ENCODE assay signal across 21 cellular contexts in genomic region chr1:230852959-230853358, GRCh38.
"Had no signal": no experiment of that assay in that cellular context is flagged by ENCODE, and none has a peak within 500 bp of the region (broad histone marks: within the 10 kb centered on the region; RNA-seq: fewer than 3 reads in every experiment).

No MANE protein-coding gene starts in this region.

- DNase-seq: activated B cell treated with CpG ODN at 0.5 μM for 24 hours; activated CD4-positive, alpha-beta T cell treated with anti-CD3 and anti-CD28 coated beads for 36 hours; activated CD4-positive, alpha-beta T cell treated with anti-CD3 and anti-CD28 coated beads, Interleukin-2, amount 50 U/mL, for 4 hours; activated CD8-positive, alpha-beta memory T cell treated with anti-CD3 and anti-CD28 coated beads for 24 hours; activated CD8-positive, alpha-beta memory T cell treated with anti-CD3 and anti-CD28 coated beads, Interleukin-2, amount 50 U/mL, for 4 hours; activated naive CD4-positive, alpha-beta T cell; activated T-cell treated with anti-CD3 and anti-CD28 coated beads, Interleukin-2, amount 50 U/mL, for 24 hours; cortex of kidney; foreskin fibroblast; kidney; lower lobe of right lung; naive thymus-derived CD8-positive, alpha-beta T cell; small intestine; stimulated activated CD4-positive, alpha-beta T cell treated with anti-CD3 and anti-CD28 coated beads, Interleukin-2, amount 100 ng/mL, for 24 hours; stomach; T-cell; upper lobe of left lung had no signal

- H3K27ac Mint-ChIP-seq: activated B cell treated with CpG ODN at 0.5 μM for 24 hours; activated CD4-positive, alpha-beta T cell treated with anti-CD3 and anti-CD28 coated beads for 36 hours; activated naive CD8-positive, alpha-beta T cell; activated T-cell treated with anti-CD3 and anti-CD28 coated beads, Interleukin-2, amount 50 U/mL, for 24 hours; activated T-helper 2 cell treated with anti-CD3 and anti-CD28 coated beads, Interferon-gamma antibody, Interleukin-2, Interleukin-4, amounts not matched to agents 10 μg/mL and 5 μg/mL and 100 μg/mL, durations not matched to agents 14 hours and 24 hours and 36 hours; stimulated activated effector memory CD8-positive, alpha-beta T cell treated with anti-CD3 and anti-CD28 coated beads, Interleukin-12 subunit alpha, Interleukin-12 subunit beta, amount 100 ng/mL, for 72 hours; T-cell had no signal

- H3K4me3 ChIP-seq: lower lobe of right lung, stomach, upper lobe of left lung had no signal

- H3K36me3 Mint-ChIP-seq: stimulated activated effector memory CD8-positive, alpha-beta T cell treated with anti-CD3 and anti-CD28 coated beads, Interleukin-12 subunit alpha, Interleukin-12 subunit beta, amount 100 ng/mL, for 72 hours had no signal

- H3K9me3 Mint-ChIP-seq: activated B cell treated with CpG ODN at 0.5 μM for 24 hours; activated T-cell treated with anti-CD3 and anti-CD28 coated beads, Interleukin-2, amount 50 U/mL, for 24 hours; activated T-helper 2 cell treated with anti-CD3 and anti-CD28 coated beads, Interferon-gamma antibody, Interleukin-2, Interleukin-4, amounts not matched to agents 10 μg/mL and 5 μg/mL and 100 μg/mL, durations not matched to agents 14 hours and 24 hours and 36 hours; naive thymus-derived CD8-positive, alpha-beta T cell; stimulated activated effector memory CD8-positive, alpha-beta T cell treated with anti-CD3 and anti-CD28 coated beads, Interleukin-12 subunit alpha, Interleukin-12 subunit beta, amount 100 ng/mL, for 72 hours; T-cell had no signal

- H2AFZ ChIP-seq: parathyroid adenoma had no signal

- H3K9ac ChIP-seq: parathyroid adenoma had no signal

- H3K4me3 Mint-ChIP-seq: activated B cell treated with CpG ODN at 0.5 μM for 24 hours; activated CD4-positive, alpha-beta T cell treated with anti-CD3 and anti-CD28 coated beads for 36 hours; activated naive CD8-positive, alpha-beta T cell; activated T-cell treated with anti-CD3 and anti-CD28 coated beads, Interleukin-2, amount 50 U/mL, for 24 hours; naive thymus-derived CD8-positive, alpha-beta T cell; stimulated activated effector memory CD8-positive, alpha-beta T cell treated with anti-CD3 and anti-CD28 coated beads, Interleukin-12 subunit alpha, Interleukin-12 subunit beta, amount 100 ng/mL, for 72 hours; T-cell had no signal

- H3K4me1 Mint-ChIP-seq: activated CD4-positive, alpha-beta T cell treated with anti-CD3 and anti-CD28 coated beads for 36 hours; stimulated activated effector memory CD8-positive, alpha-beta T cell treated with anti-CD3 and anti-CD28 coated beads, Interleukin-12 subunit alpha, Interleukin-12 subunit beta, amount 100 ng/mL, for 72 hours had no signal

- H3K27ac ChIP-seq: lower lobe of right lung, parathyroid adenoma had no signal

- H3K27me3 Mint-ChIP-seq: activated B cell treated with CpG ODN at 0.5 μM for 24 hours; activated CD4-positive, alpha-beta T cell treated with anti-CD3 and anti-CD28 coated beads for 36 hours; activated naive CD8-positive, alpha-beta T cell; activated T-cell treated with anti-CD3 and anti-CD28 coated beads, Interleukin-2, amount 50 U/mL, for 24 hours; naive thymus-derived CD8-positive, alpha-beta T cell had no signal

- H3K27me3 ChIP-seq: stomach, upper lobe of left lung had no signal
